Comparison of ENCODE assay signal across 3 cellular contexts in genomic region chr10:46217749-46218453, GRCh38.
TF ChIP-seq lines count a peak whose summit lies in the region.

No MANE protein-coding gene starts in this region.

TF ChIP-seq in HepG2, 621 proteins besides CTCF, POLR2A, EP300 and RAD21:
- TF ChIP-seq, protein P1, sequence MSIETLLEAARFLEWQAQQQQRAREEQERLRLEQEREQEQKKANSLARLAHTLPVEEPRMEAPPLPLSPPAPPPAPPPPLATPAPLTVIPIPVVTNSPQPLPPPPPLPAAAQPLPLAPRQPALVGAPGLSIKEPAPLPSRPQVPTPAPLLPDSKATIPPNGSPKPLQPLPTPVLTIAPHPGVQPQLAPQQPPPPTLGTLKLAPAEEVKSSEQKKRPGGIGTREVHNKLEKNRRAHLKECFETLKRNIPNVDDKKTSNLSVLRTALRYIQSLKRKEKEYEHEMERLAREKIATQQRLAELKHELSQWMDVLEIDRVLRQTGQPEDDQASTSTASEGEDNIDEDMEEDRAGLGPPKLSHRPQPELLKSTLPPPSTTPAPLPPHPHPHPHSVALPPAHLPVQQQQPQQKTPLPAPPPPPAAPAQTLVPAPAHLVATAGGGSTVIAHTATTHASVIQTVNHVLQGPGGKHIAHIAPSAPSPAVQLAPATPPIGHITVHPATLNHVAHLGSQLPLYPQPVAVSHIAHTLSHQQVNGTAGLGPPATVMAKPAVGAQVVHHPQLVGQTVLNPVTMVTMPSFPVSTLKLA (IDR thresholded peaks at IDR 0.05), result peak; percentile 41
- no peak for TF ChIP-seq ZNF549 (CRISPR knock-in tag; IDR thresholded peaks at IDR 0.05)
- TF ChIP-seq, protein P2, sequence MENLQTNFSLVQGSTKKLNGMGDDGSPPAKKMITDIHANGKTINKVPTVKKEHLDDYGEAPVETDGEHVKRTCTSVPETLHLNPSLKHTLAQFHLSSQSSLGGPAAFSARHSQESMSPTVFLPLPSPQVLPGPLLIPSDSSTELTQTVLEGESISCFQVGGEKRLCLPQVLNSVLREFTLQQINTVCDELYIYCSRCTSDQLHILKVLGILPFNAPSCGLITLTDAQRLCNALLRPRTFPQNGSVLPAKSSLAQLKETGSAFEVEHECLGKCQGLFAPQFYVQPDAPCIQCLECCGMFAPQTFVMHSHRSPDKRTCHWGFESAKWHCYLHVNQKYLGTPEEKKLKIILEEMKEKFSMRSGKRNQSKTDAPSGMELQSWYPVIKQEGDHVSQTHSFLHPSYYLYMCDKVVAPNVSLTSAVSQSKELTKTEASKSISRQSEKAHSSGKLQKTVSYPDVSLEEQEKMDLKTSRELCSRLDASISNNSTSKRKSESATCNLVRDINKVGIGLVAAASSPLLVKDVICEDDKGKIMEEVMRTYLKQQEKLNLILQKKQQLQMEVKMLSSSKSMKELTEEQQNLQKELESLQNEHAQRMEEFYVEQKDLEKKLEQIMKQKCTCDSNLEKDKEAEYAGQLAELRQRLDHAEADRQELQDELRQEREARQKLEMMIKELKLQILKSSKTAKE (CRISPR knock-in tag; IDR thresholded peaks at IDR 0.05; ENCODE audit: borderline replicate concordance), result no peak
TF ChIP-seq in HepG2: peak in this region for 1.

TF ChIP-seq in IMR-90, 13 proteins besides CTCF, POLR2A, EP300 and RAD21:
- no peak for TF ChIP-seq ELK1 (IDR thresholded peaks at IDR 0.05; ENCODE audit: borderline replicate concordance, low read depth, low read length)
- TF ChIP-seq CHD1 (IDR thresholded peaks at IDR 0.05; ENCODE audit: low read depth, low read length), result no peak
- no peak for TF ChIP-seq RCOR1 (IDR thresholded peaks at IDR 0.05; ENCODE audit: insufficient replicate concordance, low read length)
TF ChIP-seq in IMR-90: peak in this region for 0.

TF ChIP-seq in H1, 55 proteins besides CTCF, POLR2A, EP300 and RAD21:
- no peak for TF ChIP-seq SAP30 (IDR thresholded peaks at IDR 0.05; ENCODE audit: insufficient read depth, insufficient replicate concordance, low read length)
- TF ChIP-seq YY1 (IDR thresholded peaks at IDR 0.05; ENCODE audit: low read depth, low read length), result no peak
- TF ChIP-seq POLR2AphosphoS5 (IDR thresholded peaks at IDR 0.05; ENCODE audit: low read depth, low read length), result no peak
- TF ChIP-seq HDAC6 (IDR thresholded peaks at IDR 0.05; ENCODE audit: low read depth, low read length), result no peak
- no peak for TF ChIP-seq SIN3A (conservative IDR thresholded peaks at IDR 0.05 in 1 of 2, IDR thresholded peaks at IDR 0.05 in 1 of 2; ENCODE audit: low read depth in 1 of 2, low read length in 2 of 2)
- TF ChIP-seq RXRA (IDR thresholded peaks at IDR 0.05; ENCODE audit: insufficient read depth, low read depth, low read length), result no peak
- TF ChIP-seq FOSL1 (IDR thresholded peaks at IDR 0.05; ENCODE audit: insufficient read depth, low read depth, low read length), result no peak
- no peak for TF ChIP-seq KDM4A (IDR thresholded peaks at IDR 0.05; ENCODE audit: low read depth, low read length, severe bottlenecking)
- TF ChIP-seq, protein P3, sequence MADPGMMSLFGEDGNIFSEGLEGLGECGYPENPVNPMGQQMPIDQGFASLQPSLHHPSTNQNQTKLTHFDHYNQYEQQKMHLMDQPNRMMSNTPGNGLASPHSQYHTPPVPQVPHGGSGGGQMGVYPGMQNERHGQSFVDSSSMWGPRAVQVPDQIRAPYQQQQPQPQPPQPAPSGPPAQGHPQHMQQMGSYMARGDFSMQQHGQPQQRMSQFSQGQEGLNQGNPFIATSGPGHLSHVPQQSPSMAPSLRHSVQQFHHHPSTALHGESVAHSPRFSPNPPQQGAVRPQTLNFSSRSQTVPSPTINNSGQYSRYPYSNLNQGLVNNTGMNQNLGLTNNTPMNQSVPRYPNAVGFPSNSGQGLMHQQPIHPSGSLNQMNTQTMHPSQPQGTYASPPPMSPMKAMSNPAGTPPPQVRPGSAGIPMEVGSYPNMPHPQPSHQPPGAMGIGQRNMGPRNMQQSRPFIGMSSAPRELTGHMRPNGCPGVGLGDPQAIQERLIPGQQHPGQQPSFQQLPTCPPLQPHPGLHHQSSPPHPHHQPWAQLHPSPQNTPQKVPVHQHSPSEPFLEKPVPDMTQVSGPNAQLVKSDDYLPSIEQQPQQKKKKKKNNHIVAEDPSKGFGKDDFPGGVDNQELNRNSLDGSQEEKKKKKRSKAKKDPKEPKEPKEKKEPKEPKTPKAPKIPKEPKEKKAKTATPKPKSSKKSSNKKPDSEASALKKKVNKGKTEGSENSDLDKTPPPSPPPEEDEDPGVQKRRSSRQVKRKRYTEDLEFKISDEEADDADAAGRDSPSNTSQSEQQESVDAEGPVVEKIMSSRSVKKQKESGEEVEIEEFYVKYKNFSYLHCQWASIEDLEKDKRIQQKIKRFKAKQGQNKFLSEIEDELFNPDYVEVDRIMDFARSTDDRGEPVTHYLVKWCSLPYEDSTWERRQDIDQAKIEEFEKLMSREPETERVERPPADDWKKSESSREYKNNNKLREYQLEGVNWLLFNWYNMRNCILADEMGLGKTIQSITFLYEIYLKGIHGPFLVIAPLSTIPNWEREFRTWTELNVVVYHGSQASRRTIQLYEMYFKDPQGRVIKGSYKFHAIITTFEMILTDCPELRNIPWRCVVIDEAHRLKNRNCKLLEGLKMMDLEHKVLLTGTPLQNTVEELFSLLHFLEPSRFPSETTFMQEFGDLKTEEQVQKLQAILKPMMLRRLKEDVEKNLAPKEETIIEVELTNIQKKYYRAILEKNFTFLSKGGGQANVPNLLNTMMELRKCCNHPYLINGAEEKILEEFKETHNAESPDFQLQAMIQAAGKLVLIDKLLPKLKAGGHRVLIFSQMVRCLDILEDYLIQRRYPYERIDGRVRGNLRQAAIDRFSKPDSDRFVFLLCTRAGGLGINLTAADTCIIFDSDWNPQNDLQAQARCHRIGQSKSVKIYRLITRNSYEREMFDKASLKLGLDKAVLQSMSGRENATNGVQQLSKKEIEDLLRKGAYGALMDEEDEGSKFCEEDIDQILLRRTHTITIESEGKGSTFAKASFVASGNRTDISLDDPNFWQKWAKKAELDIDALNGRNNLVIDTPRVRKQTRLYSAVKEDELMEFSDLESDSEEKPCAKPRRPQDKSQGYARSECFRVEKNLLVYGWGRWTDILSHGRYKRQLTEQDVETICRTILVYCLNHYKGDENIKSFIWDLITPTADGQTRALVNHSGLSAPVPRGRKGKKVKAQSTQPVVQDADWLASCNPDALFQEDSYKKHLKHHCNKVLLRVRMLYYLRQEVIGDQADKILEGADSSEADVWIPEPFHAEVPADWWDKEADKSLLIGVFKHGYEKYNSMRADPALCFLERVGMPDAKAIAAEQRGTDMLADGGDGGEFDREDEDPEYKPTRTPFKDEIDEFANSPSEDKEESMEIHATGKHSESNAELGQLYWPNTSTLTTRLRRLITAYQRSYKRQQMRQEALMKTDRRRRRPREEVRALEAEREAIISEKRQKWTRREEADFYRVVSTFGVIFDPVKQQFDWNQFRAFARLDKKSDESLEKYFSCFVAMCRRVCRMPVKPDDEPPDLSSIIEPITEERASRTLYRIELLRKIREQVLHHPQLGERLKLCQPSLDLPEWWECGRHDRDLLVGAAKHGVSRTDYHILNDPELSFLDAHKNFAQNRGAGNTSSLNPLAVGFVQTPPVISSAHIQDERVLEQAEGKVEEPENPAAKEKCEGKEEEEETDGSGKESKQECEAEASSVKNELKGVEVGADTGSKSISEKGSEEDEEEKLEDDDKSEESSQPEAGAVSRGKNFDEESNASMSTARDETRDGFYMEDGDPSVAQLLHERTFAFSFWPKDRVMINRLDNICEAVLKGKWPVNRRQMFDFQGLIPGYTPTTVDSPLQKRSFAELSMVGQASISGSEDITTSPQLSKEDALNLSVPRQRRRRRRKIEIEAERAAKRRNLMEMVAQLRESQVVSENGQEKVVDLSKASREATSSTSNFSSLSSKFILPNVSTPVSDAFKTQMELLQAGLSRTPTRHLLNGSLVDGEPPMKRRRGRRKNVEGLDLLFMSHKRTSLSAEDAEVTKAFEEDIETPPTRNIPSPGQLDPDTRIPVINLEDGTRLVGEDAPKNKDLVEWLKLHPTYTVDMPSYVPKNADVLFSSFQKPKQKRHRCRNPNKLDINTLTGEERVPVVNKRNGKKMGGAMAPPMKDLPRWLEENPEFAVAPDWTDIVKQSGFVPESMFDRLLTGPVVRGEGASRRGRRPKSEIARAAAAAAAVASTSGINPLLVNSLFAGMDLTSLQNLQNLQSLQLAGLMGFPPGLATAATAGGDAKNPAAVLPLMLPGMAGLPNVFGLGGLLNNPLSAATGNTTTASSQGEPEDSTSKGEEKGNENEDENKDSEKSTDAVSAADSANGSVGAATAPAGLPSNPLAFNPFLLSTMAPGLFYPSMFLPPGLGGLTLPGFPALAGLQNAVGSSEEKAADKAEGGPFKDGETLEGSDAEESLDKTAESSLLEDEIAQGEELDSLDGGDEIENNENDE (IDR thresholded peaks at IDR 0.05; ENCODE audit: insufficient replicate concordance, low read length), result no peak
- TF ChIP-seq MAFK (IDR thresholded peaks at IDR 0.05; ENCODE audit: low read depth, low read length), result no peak
- no peak for TF ChIP-seq TEAD4 (IDR thresholded peaks at IDR 0.05; ENCODE audit: low read depth, low read length)
- TF ChIP-seq SIX5 (IDR thresholded peaks at IDR 0.05; ENCODE audit: low read depth, low read length), result no peak
- TF ChIP-seq KDM1A (IDR thresholded peaks at IDR 0.05; ENCODE audit: borderline replicate concordance, low read length), result no peak
- TF ChIP-seq, protein P4, sequence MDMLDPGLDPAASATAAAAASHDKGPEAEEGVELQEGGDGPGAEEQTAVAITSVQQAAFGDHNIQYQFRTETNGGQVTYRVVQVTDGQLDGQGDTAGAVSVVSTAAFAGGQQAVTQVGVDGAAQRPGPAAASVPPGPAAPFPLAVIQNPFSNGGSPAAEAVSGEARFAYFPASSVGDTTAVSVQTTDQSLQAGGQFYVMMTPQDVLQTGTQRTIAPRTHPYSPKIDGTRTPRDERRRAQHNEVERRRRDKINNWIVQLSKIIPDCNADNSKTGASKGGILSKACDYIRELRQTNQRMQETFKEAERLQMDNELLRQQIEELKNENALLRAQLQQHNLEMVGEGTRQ (IDR thresholded peaks at IDR 0.05; ENCODE audit: low read length), result no peak
- TF ChIP-seq SRF (IDR thresholded peaks at IDR 0.05; ENCODE audit: low read depth, low read length), result no peak
- no peak for TF ChIP-seq CBX5 (IDR thresholded peaks at IDR 0.05; ENCODE audit: low read depth, low read length)
- TF ChIP-seq TCF12 (IDR thresholded peaks at IDR 0.05; ENCODE audit: low read depth, low read length), result no peak
- no peak for TF ChIP-seq CEBPB (IDR thresholded peaks at IDR 0.05; ENCODE audit: low read depth, low read length)
- no peak for TF ChIP-seq SP1 (IDR thresholded peaks at IDR 0.05; ENCODE audit: low read depth, low read length)
